ENCODE assay signal across 8 cellular contexts in genomic region chr20:6142348-6142993, GRCh38. TPM values are rescaled to one million over a fixed set of nuclear protein-coding genes. Genes with fewer than 3 reads are reported as not detected.
A peak's percentile ranks its signal among the peaks of the same experiment; 100 is the strongest.
DNase-seq lines count a peak whose midpoint lies in the region; ATAC-seq, FAIRE-seq and TF ChIP-seq lines count a peak whose summit lies in the region.

No MANE protein-coding gene starts in this region.

- peak; percentile 86 for TF ChIP-seq RAD21 in neural cell (conservative IDR thresholded peaks at IDR 0.05)

- peak; percentile 65 for ATAC-seq in HG03196 (IDR thresholded peaks at IDR 0.05; ENCODE audit: unreplicated experiment)
- ATAC-seq in activated CD8-positive, alpha-beta T cell treated with anti-CD3 and anti-CD28 coated beads, Interleukin-2, amount 10 ng/mL, durations not matched to agents 7 days and 5 days, result peak; percentile 61

- no peaks in the 10 kb centered on the region for H3K79me2 ChIP-seq in fibroblast of lung (ENCODE audit: control insufficient read depth, insufficient read depth, low read length)
- no peaks in the 10 kb centered on the region for H3K79me2 ChIP-seq in neural cell (replicated peaks; ENCODE audit: insufficient read depth, low read length)

- peak; percentile 87 for FAIRE-seq in GM12892 (lab: Jason Lieb, UNC)

- CTCF ChIA-PET in AG04450 (lab: Charles Lee), result interaction anchor here (0.7 to 1.4 kb wide), 3 partner anchors 11 to 1143 kb away, joined by 3 to 5 read pairs (median 5); no protein-coding TSS in a partner anchor
- CTCF ChIA-PET in activated CD8-positive, alpha-beta T cell treated with anti-CD3 and anti-CD28 coated beads, Interleukin-2, amount 10 ng/mL, durations not matched to agents 7 days and 5 days (lab: Charles Lee), result no interaction called here

- no peaks in the 10 kb centered on the region for H3K9me3 Mint-ChIP-seq in activated CD8-positive, alpha-beta T cell treated with anti-CD3 and anti-CD28 coated beads, Interleukin-2, amount 10 ng/mL, durations not matched to agents 7 days and 5 days (ENCODE audit: insufficient read depth)
- no peaks in the 10 kb centered on the region for H3K9me3 Mint-ChIP-seq in activated T-helper 1 cell treated with anti-CD3 and anti-CD28 coated beads, Interleukin-12 subunit alpha, Interleukin-12 subunit beta, Interleukin-2, Interleukin-4 antibody, amounts not matched to agents 30 ng/mL and 10 ng/mL and 1 ng/mL, durations not matched to agents 14 hours and 24 hours and 36 hours

- H3K9me2 ChIP-seq in neural cell (ENCODE audit: insufficient read depth, low read length), result no peaks in the 10 kb centered on the region

- no peaks in the 10 kb centered on the region for H3F3A ChIP-seq in neural cell (ENCODE audit: insufficient read depth, low read length, poor library complexity, severe bottlenecking)

- H3K4me3 Mint-ChIP-seq in activated CD8-positive, alpha-beta T cell treated with anti-CD3 and anti-CD28 coated beads, Interleukin-2, amount 10 ng/mL, durations not matched to agents 7 days and 5 days, result no peak overlapping the region
- H3K4me3 Mint-ChIP-seq in activated T-helper 1 cell treated with anti-CD3 and anti-CD28 coated beads, Interleukin-12 subunit alpha, Interleukin-12 subunit beta, Interleukin-2, Interleukin-4 antibody, amounts not matched to agents 30 ng/mL and 10 ng/mL and 1 ng/mL, durations not matched to agents 14 hours and 24 hours and 36 hours, result no peak overlapping the region

- H3K4me3 ChIP-seq in AG04450 (ENCODE audit: low read depth, low read length) (no peak overlapping the region), fibroblast of lung (replicated peaks in 1 of 4; ENCODE audit: control extremely low read depth in 1 of 4, insufficient read depth in 1 of 4, low read depth in 3 of 4, low read length in 4 of 4) (no peak overlapping the region), neural cell (ENCODE audit: low read length) (no peak overlapping the region)

- no peak overlapping the region for H3K27ac Mint-ChIP-seq in activated CD8-positive, alpha-beta T cell treated with anti-CD3 and anti-CD28 coated beads, Interleukin-2, amount 10 ng/mL, durations not matched to agents 7 days and 5 days
- no peak overlapping the region for H3K27ac Mint-ChIP-seq in activated T-helper 1 cell treated with anti-CD3 and anti-CD28 coated beads, Interleukin-12 subunit alpha, Interleukin-12 subunit beta, Interleukin-2, Interleukin-4 antibody, amounts not matched to agents 30 ng/mL and 10 ng/mL and 1 ng/mL, durations not matched to agents 14 hours and 24 hours and 36 hours

- peak; percentile 23 for DNase-seq in AG04450 (ENCODE audit: low read depth, low spot score)
- no peak for DNase-seq in GM12892 (ENCODE audit: insufficient read length)
- DNase-seq in NCI-H446 treated with DMSO at 0.1 percent for 48 hours (lab: John Stamatoyannopoulos, UW), result peak; percentile 28
- peak; percentile 68 for DNase-seq in activated CD8-positive, alpha-beta T cell treated with anti-CD3 and anti-CD28 coated beads, Interleukin-2, amount 10 ng/mL, durations not matched to agents 7 days and 5 days
- peak; percentile 32 to 70 for DNase-seq in fibroblast of lung (ENCODE audit: low read depth in 2 of 2)
- DNase-seq in activated T-helper 1 cell treated with anti-CD3 and anti-CD28 coated beads, Interleukin-12 subunit alpha, Interleukin-12 subunit beta, Interleukin-2, Interleukin-4 antibody, amounts not matched to agents 30 ng/mL and 10 ng/mL and 1 ng/mL, durations not matched to agents 14 hours and 24 hours and 36 hours (ENCODE audit: low spot score), result no peak

- intact Hi-C loops in activated T-helper 1 cell treated with anti-CD3 and anti-CD28 coated beads, Interleukin-12 subunit alpha, Interleukin-12 subunit beta, Interleukin-2, Interleukin-4 antibody, amounts not matched to agents 30 ng/mL and 10 ng/mL and 1 ng/mL, durations not matched to agents 14 hours and 24 hours and 36 hours (cut with micrococcal nuclease), result loop anchor here (5.0 kb wide), 3 partner anchors 950 to 1715 kb away; no protein-coding TSS in a partner anchor

- H3K9me3 ChIP-seq in AG04450 (ENCODE audit: control insufficient read depth, insufficient read depth, low read length) (no peaks in the 10 kb centered on the region), fibroblast of lung (ENCODE audit: control insufficient read depth, insufficient read depth, low read depth, low read length) (no peaks in the 10 kb centered on the region), neural cell (ENCODE audit: low read length) (no peaks in the 10 kb centered on the region)

- TF ChIP-seq EP300 in neural cell (conservative IDR thresholded peaks at IDR 0.05; ENCODE audit: poor library complexity, severe bottlenecking), result no peak

- H3K4me1 Mint-ChIP-seq in activated CD8-positive, alpha-beta T cell treated with anti-CD3 and anti-CD28 coated beads, Interleukin-2, amount 10 ng/mL, durations not matched to agents 7 days and 5 days (ENCODE audit: low read depth), result no peaks in the 10 kb centered on the region
- no peaks in the 10 kb centered on the region for H3K4me1 Mint-ChIP-seq in activated T-helper 1 cell treated with anti-CD3 and anti-CD28 coated beads, Interleukin-12 subunit alpha, Interleukin-12 subunit beta, Interleukin-2, Interleukin-4 antibody, amounts not matched to agents 30 ng/mL and 10 ng/mL and 1 ng/mL, durations not matched to agents 14 hours and 24 hours and 36 hours (ENCODE audit: low read depth)

- H3K4me2 ChIP-seq in fibroblast of lung (ENCODE audit: extremely low read depth, insufficient read depth, low read length) (no peak overlapping the region), neural cell (ENCODE audit: low read length) (no peak overlapping the region)

- H3K36me3 ChIP-seq in fibroblast of lung (ENCODE audit: control insufficient read depth, insufficient read depth, low read length) (no peaks in the 10 kb centered on the region), neural cell (ENCODE audit: insufficient read depth, low read length) (no peaks in the 10 kb centered on the region)

- no peak overlapping the region for H2AFZ ChIP-seq in fibroblast of lung (ENCODE audit: low read length)
- H2AFZ ChIP-seq in neural cell (ENCODE audit: low read depth, low read length), result no peak overlapping the region

- H3K36me3 Mint-ChIP-seq in activated CD8-positive, alpha-beta T cell treated with anti-CD3 and anti-CD28 coated beads, Interleukin-2, amount 10 ng/mL, durations not matched to agents 7 days and 5 days (ENCODE audit: low read depth), result no peaks in the 10 kb centered on the region
- no peaks in the 10 kb centered on the region for H3K36me3 Mint-ChIP-seq in activated T-helper 1 cell treated with anti-CD3 and anti-CD28 coated beads, Interleukin-12 subunit alpha, Interleukin-12 subunit beta, Interleukin-2, Interleukin-4 antibody, amounts not matched to agents 30 ng/mL and 10 ng/mL and 1 ng/mL, durations not matched to agents 14 hours and 24 hours and 36 hours (ENCODE audit: low read depth)

- POLR2A ChIA-PET in AG04450 (lab: Yijun Ruan, JAX), result no interaction called here
- POLR2A ChIA-PET in activated CD8-positive, alpha-beta T cell treated with anti-CD3 and anti-CD28 coated beads, Interleukin-2, amount 10 ng/mL, durations not matched to agents 7 days and 5 days (lab: Charles Lee), result interaction anchor here (0.7 kb wide), 1 partner anchor 606 kb away, joined by 3 read pairs; no protein-coding TSS in a partner anchor

- H3K27me3 Mint-ChIP-seq in activated CD8-positive, alpha-beta T cell treated with anti-CD3 and anti-CD28 coated beads, Interleukin-2, amount 10 ng/mL, durations not matched to agents 7 days and 5 days (ENCODE audit: low read depth), result no peaks in the 10 kb centered on the region
- H3K27me3 Mint-ChIP-seq in activated T-helper 1 cell treated with anti-CD3 and anti-CD28 coated beads, Interleukin-12 subunit alpha, Interleukin-12 subunit beta, Interleukin-2, Interleukin-4 antibody, amounts not matched to agents 30 ng/mL and 10 ng/mL and 1 ng/mL, durations not matched to agents 14 hours and 24 hours and 36 hours (ENCODE audit: insufficient read depth), result no peaks in the 10 kb centered on the region

- TF ChIP-seq POLR2A in GM12892 (IDR thresholded peaks at IDR 0.05; ENCODE audit: low read depth, low read length), result no peak

- H4K20me1 ChIP-seq in fibroblast of lung (ENCODE audit: control insufficient read depth, extremely low read depth, insufficient read depth, low read length), result no peaks in the 10 kb centered on the region
- H4K20me1 ChIP-seq in neural cell (ENCODE audit: insufficient read depth), result no peaks in the 10 kb centered on the region

- no peak overlapping the region for H3K9ac ChIP-seq in fibroblast of lung (ENCODE audit: insufficient read depth, low read length)
- no peak overlapping the region for H3K9ac ChIP-seq in neural cell (ENCODE audit: low read length)

- H3K27me3 ChIP-seq in AG04450 (ENCODE audit: control insufficient read depth, insufficient read depth, low read length) (no peaks in the 10 kb centered on the region), fibroblast of lung (ENCODE audit: control insufficient read depth, insufficient read depth, low read length) (no peaks in the 10 kb centered on the region), neural cell (ENCODE audit: insufficient read depth, low read depth, low read length) (no peaks in the 10 kb centered on the region)

- TF ChIP-seq CTCF in AG04450 (IDR thresholded peaks at IDR 0.05; ENCODE audit: low read depth, low read length) (peak; percentile 85), fibroblast of lung (conservative IDR thresholded peaks at IDR 0.05 in 1 of 2, IDR thresholded peaks at IDR 0.05 in 1 of 2; ENCODE audit: low read depth in 1 of 2, low read length in 2 of 2) (peak; percentile 70 to 87), neural cell (IDR thresholded peaks at IDR 0.05; ENCODE audit: poor library complexity, severe bottlenecking) (peak; percentile 88)

- H3K27ac ChIP-seq in AG04450 (ENCODE audit: low read depth, low read length) (no peak overlapping the region), fibroblast of lung (ENCODE audit: insufficient read depth, low read length) (no peak overlapping the region), neural cell (ENCODE audit: low read length) (no peak overlapping the region)

- H3K4me1 ChIP-seq in fibroblast of lung (ENCODE audit: control insufficient read depth, extremely low read depth, insufficient read depth, low read length), result no peaks in the 10 kb centered on the region

TF ChIP-seq in neural cell, 6 proteins besides CTCF, POLR2A, EP300 and RAD21 (continues in another document):
- TF ChIP-seq POLR2AphosphoS5 (IDR thresholded peaks at IDR 0.05), result no peak

RNA-seq across cellular contexts. Expression of gene FERMT1, which starts 19.6 kb away (rescaled TPM):
- polyA plus RNA-seq in AG04450 (2011; rRNA removed) (2.0 and 2.8 TPM in 2 replicates), fibroblast of lung (4.6 and 8.1 TPM in 2 replicates), neural cell (0.16 TPM in 1 of 2 replicates, not detected in the other)
- 1.3 and 1.8 TPM in 2 replicates for polyA minus RNA-seq in AG04450 (2011; rRNA and poly(A)+ RNA removed)
- 0.45 TPM for polyA plus RNA-seq in GM12892 (2012; ENCODE audit: missing spikeins)
- total RNA-seq in activated CD8-positive, alpha-beta T cell treated with anti-CD3 and anti-CD28 coated beads, Interleukin-2, amount 10 ng/mL, durations not matched to agents 7 days and 5 days, result not detected
- 3.3 and 6.8 TPM in 2 replicates for total RNA-seq in fibroblast of lung
- 3.2 and 5.9 TPM in 2 replicates for polyA plus RNA-seq in fibroblast of lung (2012)
- polyA minus RNA-seq in fibroblast of lung (ENCODE audit: low replicate concordance) (3.0 and 23.1 TPM in 2 replicates), neural cell (0.12 and 0.24 TPM in 2 replicates)
- 0.29 and 0.93 TPM in 2 replicates for total RNA-seq in activated T-helper 1 cell treated with anti-CD3 and anti-CD28 coated beads, Interleukin-12 subunit alpha, Interleukin-12 subunit beta, Interleukin-2, Interleukin-4 antibody, amounts not matched to agents 30 ng/mL and 10 ng/mL and 1 ng/mL, durations not matched to agents 14 hours and 24 hours and 36 hours

Comparison
In these comparisons a context has a peak if more than half of its experiments do, and no peak if none do; other contexts are left out.
1. DNase-seq: peak in AG04450 (single experiment), NCI-H446 treated with DMSO at 0.1 percent for 48 hours (single experiment), activated CD8-positive, alpha-beta T cell treated with anti-CD3 and anti-CD28 coated beads, Interleukin-2, amount 10 ng/mL, durations not matched to agents 7 days and 5 days (single experiment) and fibroblast of lung (2 of 2); none in GM12892 (single experiment) and activated T-helper 1 cell treated with anti-CD3 and anti-CD28 coated beads, Interleukin-12 subunit alpha, Interleukin-12 subunit beta, Interleukin-2, Interleukin-4 antibody, amounts not matched to agents 30 ng/mL and 10 ng/mL and 1 ng/mL, durations not matched to agents 14 hours and 24 hours and 36 hours (single experiment).
2. Peak in every context shown above with its lines, with median percentiles within 50 percentile points of each other: CTCF ChIP-seq.